ENCODE assay signal across 23 cellular contexts in the genomic region with DNA sequence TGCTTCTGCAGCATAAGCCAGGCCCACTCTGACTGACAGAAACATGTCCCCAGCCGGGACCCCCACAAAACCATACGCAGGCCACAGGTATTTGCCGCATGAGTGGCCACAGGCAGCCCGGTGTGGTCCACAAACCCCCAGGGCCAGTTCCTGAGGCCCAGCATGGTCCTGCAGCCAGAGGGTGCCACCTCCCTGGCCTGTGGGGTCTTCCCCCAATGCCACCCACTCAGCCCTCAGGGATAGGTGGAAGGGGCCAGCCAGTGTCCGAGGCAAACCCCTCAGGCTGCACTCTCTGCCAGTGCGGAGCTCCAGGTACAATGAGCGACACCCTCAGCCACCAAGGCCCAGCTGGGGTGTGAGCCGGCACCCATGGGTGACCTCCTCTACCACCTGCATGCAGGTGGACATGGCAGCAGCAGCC. TPM values are rescaled to one million over a fixed set of nuclear protein-coding genes. Genes with fewer than 3 reads are reported as not detected.
DNase-seq lines count a peak whose midpoint lies in the region; ATAC-seq, FAIRE-seq and TF ChIP-seq lines count a peak whose summit lies in the region.
"Had no signal": no experiment of that assay in that cellular context is flagged by ENCODE, and none has a peak within 500 bp of the region (broad histone marks: within the 10 kb centered on the region; RNA-seq: fewer than 3 reads in every experiment).

No MANE protein-coding gene starts in this region.

- H2BK120ac ChIP-seq in H1 (replicated peaks; ENCODE audit: low read depth, low read length): no peak overlapping the region

- no peak overlapping the region for H2BK20ac ChIP-seq in H1 (ENCODE audit: low read length)

- H3K36me3 Mint-ChIP-seq in activated naive CD4-positive, alpha-beta T cell treated with anti-CD3 and anti-CD28 coated beads, Interleukin-2, amount 10 ng/mL, durations not matched to agents 7 days and 5 days: no peaks in the 10 kb centered on the region
- H3K36me3 Mint-ChIP-seq: CD8-positive, alpha-beta memory T cell had no signal

- H3K4me2 ChIP-seq in H1 (ENCODE audit: insufficient read depth in 1 of 2, low read depth in 2 of 2, low read length in 2 of 2): no peak overlapping the region
- H3K4me2 ChIP-seq: A549, BLaER1, KMS-11, PC-9 had no signal

- no peak overlapping the region for H3K27ac Mint-ChIP-seq in activated naive CD4-positive, alpha-beta T cell treated with anti-CD3 and anti-CD28 coated beads, Interleukin-2, amount 10 ng/mL, durations not matched to agents 7 days and 5 days

- POLR2A ChIA-PET in H1 (lab: Charles Lee; ENCODE audit: partially characterized antibody): interaction anchor here (0.9 to 1.1 kb wide), 2 partner anchors 11 to 43 kb away, joined by 3 to 4 read pairs; no protein-coding TSS in a partner anchor

- H3K79me1 ChIP-seq in H1 (ENCODE audit: low read depth, low read length): no peaks in the 10 kb centered on the region

- no peaks in the 10 kb centered on the region for H3K79me2 ChIP-seq in H1 (ENCODE audit: control insufficient read depth in 1 of 2, insufficient read depth in 2 of 2, low read length in 2 of 2)

- no peak overlapping the region for H3K9ac ChIP-seq in H1 (replicated peaks in 1 of 4; ENCODE audit: extremely low read depth in 1 of 4, low read depth in 3 of 4, low read length in 3 of 4)
- H3K9ac ChIP-seq: BLaER1, KMS-11 had no signal

- H3K9me3 ChIP-seq in H1 (ENCODE audit: insufficient read depth in 2 of 2, low read depth in 1 of 2, low read length in 1 of 2): peaks cover 0 to 6% of the 10 kb centered on the region in 2 experiments; a peak in 1 of 4 replicates
- H3K9me3 ChIP-seq: A549, BLaER1, HAP-1 had no signal

- TF ChIP-seq POLR2A in H1 (IDR thresholded peaks at IDR 0.05; ENCODE audit: control extremely low read depth in 1 of 2, low read depth in 2 of 2, low read length in 2 of 2) (no peak), erythroblast (IDR thresholded peaks at IDR 0.05; ENCODE audit: low read length) (no peak)

- H4K91ac ChIP-seq in H1 (replicated peaks; ENCODE audit: insufficient read length, low read length): no peak overlapping the region

- no peak overlapping the region for H2AFZ ChIP-seq in H1 (ENCODE audit: low read length)
- H2AFZ ChIP-seq: PC-9 had no signal

- no peaks in the 10 kb centered on the region for H3K9me3 Mint-ChIP-seq in activated naive CD4-positive, alpha-beta T cell treated with anti-CD3 and anti-CD28 coated beads, Interleukin-2, amount 10 ng/mL, durations not matched to agents 7 days and 5 days
- H3K9me3 Mint-ChIP-seq: CD8-positive, alpha-beta memory T cell had no signal

- H2AK5ac ChIP-seq in H1 (ENCODE audit: low read depth, low read length): no peak overlapping the region

- H4K8ac ChIP-seq in H1 (ENCODE audit: extremely low read depth, insufficient read depth, low read length): peak overlapping the region; percentile 1; the same call in 1 of the 2 replicates

- H3K4me1 Mint-ChIP-seq in activated naive CD4-positive, alpha-beta T cell treated with anti-CD3 and anti-CD28 coated beads, Interleukin-2, amount 10 ng/mL, durations not matched to agents 7 days and 5 days: peaks cover 2% of the 10 kb centered on the region

- H4K20me1 ChIP-seq in H1 (replicated peaks in 1 of 2; ENCODE audit: control insufficient read depth in 1 of 2, insufficient read depth in 2 of 2, low read length in 2 of 2): no peaks in the 10 kb centered on the region
- H4K20me1 ChIP-seq: BLaER1 had no signal

- no peak overlapping the region for H3K23ac ChIP-seq in H1 (ENCODE audit: insufficient read length)

- H3K4ac ChIP-seq in H1 (replicated peaks; ENCODE audit: insufficient read length, low read depth, low read length): no peak overlapping the region

- no peak overlapping the region for H2BK5ac ChIP-seq in H1 (ENCODE audit: low read depth, low read length)

- H2BK15ac ChIP-seq in H1 (ENCODE audit: low read length): 0 out of 2 replicates have a peak overlapping the region, but pooled peaks have one; percentile 72

- no peak overlapping the region for H3K27ac ChIP-seq in H1 (ENCODE audit: low read depth, low read length)
- H3K27ac ChIP-seq: A549, BLaER1, HL-60, KMS-11, PC-9, RWPE1 had no signal

- H3K27me3 Mint-ChIP-seq in activated naive CD4-positive, alpha-beta T cell treated with anti-CD3 and anti-CD28 coated beads, Interleukin-2, amount 10 ng/mL, durations not matched to agents 7 days and 5 days: peaks cover 18% of the 10 kb centered on the region
- H3K27me3 Mint-ChIP-seq: CD8-positive, alpha-beta memory T cell had no signal

- H3K56ac ChIP-seq in H1 (replicated peaks; ENCODE audit: insufficient read length, low read depth, low read length): no peak overlapping the region

- no peak overlapping the region for H3K18ac ChIP-seq in H1 (ENCODE audit: extremely low read depth, low read length)

- H4K5ac ChIP-seq in H1 (ENCODE audit: insufficient read length, low read depth, low read length): no peak overlapping the region

- DNase-seq in activated naive CD4-positive, alpha-beta T cell treated with anti-CD3 and anti-CD28 coated beads, Interleukin-2, amount 10 ng/mL, durations not matched to agents 7 days and 5 days: peak; percentile 8
- DNase-seq in activated naive CD4-positive, alpha-beta T cell treated with anti-CD3 and anti-CD28 coated beads, Interleukin-2, amount 50 U/mL, for 16 hours: no peak
- DNase-seq in H1 (ENCODE audit: low read depth in 1 of 2, low spot score in 2 of 2) (no peak), posterior vena cava (ENCODE audit: low spot score) (peak; percentile 37), erythroblast (lab: John Stamatoyannopoulos, UW) (no peak), OCI-M1 (lab: John Stamatoyannopoulos, UW) (no peak)
- DNase-seq: DMS79, MV-4-11, NCI-H187, NCI-H2227 treated with DMSO at 0.1 percent for 48 hours, NCI-H510A treated with DMSO at 0.1 percent for 48 hours, NCI-H82, PC-9 had no signal

- intact Hi-C loops in posterior vena cava (cut with DNase I): no loop called here

- no peak overlapping the region for H3K4me3 Mint-ChIP-seq in activated naive CD4-positive, alpha-beta T cell treated with anti-CD3 and anti-CD28 coated beads, Interleukin-2, amount 10 ng/mL, durations not matched to agents 7 days and 5 days
- H3K4me3 Mint-ChIP-seq: CD8-positive, alpha-beta memory T cell had no signal

- H2BK12ac ChIP-seq in H1 (ENCODE audit: low read depth, low read length): 0 out of 2 replicates have a peak overlapping the region, but pooled peaks have one; percentile 75

- H3K4me1 ChIP-seq in H1 (replicated peaks in 1 of 4; ENCODE audit: control insufficient read depth in 3 of 4, insufficient read depth in 4 of 4, low read length in 3 of 4): peaks cover 0 to 19% (median 8%) of the 10 kb centered on the region in 4 experiments; a peak in 5 of 7 replicates
- H3K4me1 ChIP-seq: A549, HAP-1 had no signal

- no peak overlapping the region for H3K14ac ChIP-seq in H1 (ENCODE audit: insufficient read length)

- TF ChIP-seq RAD21 in H1 (IDR thresholded peaks at IDR 0.05 in 1 of 2, conservative IDR thresholded peaks at IDR 0.05 in 1 of 2; ENCODE audit: low read depth in 2 of 2, low read length in 2 of 2): no peak

- TF ChIP-seq EP300 in H1 (IDR thresholded peaks at IDR 0.05; ENCODE audit: borderline replicate concordance in 1 of 2, low read depth in 2 of 2, low read length in 2 of 2): no peak

- no peak for ATAC-seq in GM18520 (IDR thresholded peaks at IDR 0.05; ENCODE audit: unreplicated experiment)
- ATAC-seq: A549 had no signal

- TF ChIP-seq CTCF in H1 (IDR thresholded peaks at IDR 0.05; ENCODE audit: control extremely low read depth in 1 of 3, insufficient read depth in 1 of 3, low read depth in 1 of 3, low read length in 3 of 3): no peak

- H3K23me2 ChIP-seq in H1 (ENCODE audit: low read depth, low read length): no peaks in the 10 kb centered on the region

- CTCF ChIA-PET in activated naive CD4-positive, alpha-beta T cell treated with anti-CD3 and anti-CD28 coated beads, Interleukin-2, amount 10 ng/mL, durations not matched to agents 7 days and 5 days (lab: Charles Lee): no interaction called here
- CTCF ChIA-PET in H1 (lab: Charles Lee; ENCODE audit: partially characterized antibody): interaction anchor here (0.7 to 3.4 kb wide), 11 partner anchors 9 to 160 kb away, joined by 3 to 16 read pairs (median 4); no protein-coding TSS in a partner anchor

- no peaks in the 10 kb centered on the region for H3K27me3 ChIP-seq in H1 (replicated peaks in 1 of 4; ENCODE audit: control insufficient read depth in 3 of 4, extremely low read depth in 1 of 4, insufficient read depth in 3 of 4, low read length in 3 of 4)
- H3K27me3 ChIP-seq: BLaER1 had no signal

- FAIRE-seq in H1 (lab: Jason Lieb, UNC): no peak
- FAIRE-seq: A549, D721Med had no signal

- 90% methylated on average over 8 of the region's 8 CpGs; no CpG with 5 or more reads in 1 of the 2 experiments for WGBS in H1 (ENCODE audit: extremely low coverage in 1 of 2, insufficient coverage in 1 of 2, insufficient read length in 1 of 2, insufficient replicate concordance in 2 of 2, low coverage in 1 of 2, low lambda C conversion rate in 2 of 2, missing lambda C conversion rate in 1 of 2), 2 experiments

- no peaks in the 10 kb centered on the region for H3K36me3 ChIP-seq in H1 (ENCODE audit: control insufficient read depth in 2 of 4, insufficient read depth in 4 of 4, low read length in 3 of 4)
- H3K36me3 ChIP-seq: BLaER1, HAP-1 had no signal

- no peak overlapping the region for H3K4me3 ChIP-seq in H1 (ENCODE audit: extremely low read depth in 1 of 4, insufficient read depth in 2 of 4, low read depth in 3 of 4, low read length in 4 of 4)
- H3K4me3 ChIP-seq: A549, BLaER1, HAP-1, PC-9 had no signal

RNA-seq across cellular contexts. Expression of gene UBE2G2, which starts 43.5 kb away (rescaled TPM):
- total RNA-seq in H1 (2021; fragmentation: NEBNext Ultra II Directional; extraction: Animal tissue kit (Norgen Biotek cat#: 25700)): 93.0 and 101 TPM in 2 replicates
- 96.3 and 145 TPM in 2 replicates for polyA plus RNA-seq in H1 (2011; rRNA removed)
- polyA plus RNA-seq in H1 (2011; cell fraction: cytosol; rRNA removed): 155 TPM
- 199 TPM for polyA plus RNA-seq in H1 (2011; cell fraction: nucleus; rRNA removed)
- polyA plus RNA-seq in H1 (2012, experiment 1 of 2): 118 to 169 TPM (median 137 TPM) in 4 replicates
- 37.9 TPM for polyA plus RNA-seq in H1 (2012, experiment 2 of 2)
- 64.7 TPM for polyA plus RNA-seq in H1 (2013, experiment 1 of 2)
- polyA plus RNA-seq in H1 (2013, experiment 2 of 2): 58.9 TPM
- polyA minus RNA-seq in H1 (2011; rRNA and poly(A)+ RNA removed): 140 and 150 TPM in 2 replicates
- 77.9 TPM for polyA minus RNA-seq in H1 (2011; cell fraction: cytosol; rRNA and poly(A)+ RNA removed)
- 82.5 TPM for polyA minus RNA-seq in H1 (2011; cell fraction: nucleus; rRNA and poly(A)+ RNA removed)
- total RNA-seq in posterior vena cava: 10 to 100 TPM; 72.6 to 75.6 TPM

RNA-seq across cellular contexts. Expression of gene TSPEAR, which starts 46.8 kb away (rescaled TPM):
- 0.58 and 1.1 TPM in 2 replicates for total RNA-seq in H1 (2021; fragmentation: NEBNext Ultra II Directional; extraction: Animal tissue kit (Norgen Biotek cat#: 25700))
- 0.89 and 1.5 TPM in 2 replicates for polyA plus RNA-seq in H1 (2011; rRNA removed)
- 1.3 TPM for polyA plus RNA-seq in H1 (2011; cell fraction: cytosol; rRNA removed)
- 5.0 TPM for polyA plus RNA-seq in H1 (2011; cell fraction: nucleus; rRNA removed)
- polyA plus RNA-seq in H1 (2012, experiment 1 of 2): 1.3 to 2.9 TPM (median 2.1 TPM) in 4 replicates
- 0.75 TPM for polyA plus RNA-seq in H1 (2012, experiment 2 of 2)
- polyA plus RNA-seq in H1 (2013, experiment 1 of 2): 0.14 TPM
- polyA plus RNA-seq in H1 (2013, experiment 2 of 2): 0.11 TPM
- 1.4 and 2.0 TPM in 2 replicates for polyA minus RNA-seq in H1 (2011; rRNA and poly(A)+ RNA removed)
- polyA minus RNA-seq in H1 (2011; cell fraction: cytosol; rRNA and poly(A)+ RNA removed): 1.2 TPM
- polyA minus RNA-seq in H1 (2011; cell fraction: nucleus; rRNA and poly(A)+ RNA removed): 3.9 TPM
- under 1 TPM; 0.14 to 0.48 TPM for total RNA-seq in posterior vena cava
- total RNA-seq: CD8-positive, alpha-beta memory T cell; HT1080; PC-9 had no signal
- polyA plus RNA-seq: A549 had no signal

RNA-seq across cellular contexts. Expression of gene SUMO3, which starts 59.7 kb away (rescaled TPM):
- total RNA-seq in H1 (2021; fragmentation: NEBNext Ultra II Directional; extraction: Animal tissue kit (Norgen Biotek cat#: 25700)): 95.0 and 96.8 TPM in 2 replicates
- polyA plus RNA-seq in H1 (2011; rRNA removed): 97.8 and 101 TPM in 2 replicates
- 105 TPM for polyA plus RNA-seq in H1 (2011; cell fraction: cytosol; rRNA removed)
- 35.1 TPM for polyA plus RNA-seq in H1 (2011; cell fraction: nucleus; rRNA removed)
- polyA plus RNA-seq in H1 (2012, experiment 1 of 2): 88.6 to 98.6 TPM (median 95.5 TPM) in 4 replicates
- 117 TPM for polyA plus RNA-seq in H1 (2012, experiment 2 of 2)
- 98.6 TPM for polyA plus RNA-seq in H1 (2013, experiment 1 of 2)
- 104 TPM for polyA plus RNA-seq in H1 (2013, experiment 2 of 2)
- 47.9 and 48.2 TPM in 2 replicates for polyA minus RNA-seq in H1 (2011; rRNA and poly(A)+ RNA removed)
- polyA minus RNA-seq in H1 (2011; cell fraction: cytosol; rRNA and poly(A)+ RNA removed): 49.1 TPM
- 39.7 TPM for polyA minus RNA-seq in H1 (2011; cell fraction: nucleus; rRNA and poly(A)+ RNA removed)
- total RNA-seq in posterior vena cava: 10 to 100 TPM; 53.5 to 58.3 TPM

Comparison
In these comparisons a context has a peak if more than half of its experiments do, and no peak if none do; other contexts are left out.
1. DNase-seq: peak in activated naive CD4-positive, alpha-beta T cell treated with anti-CD3 and anti-CD28 coated beads, Interleukin-2, amount 10 ng/mL, durations not matched to agents 7 days and 5 days (single experiment) and posterior vena cava (single experiment); none in activated naive CD4-positive, alpha-beta T cell treated with anti-CD3 and anti-CD28 coated beads, Interleukin-2, amount 50 U/mL, for 16 hours (single experiment), H1 (0 of 2), erythroblast (0 of 2) and OCI-M1 (single experiment).